ENCODE assay signal across 10 cellular contexts in the genomic region with DNA sequence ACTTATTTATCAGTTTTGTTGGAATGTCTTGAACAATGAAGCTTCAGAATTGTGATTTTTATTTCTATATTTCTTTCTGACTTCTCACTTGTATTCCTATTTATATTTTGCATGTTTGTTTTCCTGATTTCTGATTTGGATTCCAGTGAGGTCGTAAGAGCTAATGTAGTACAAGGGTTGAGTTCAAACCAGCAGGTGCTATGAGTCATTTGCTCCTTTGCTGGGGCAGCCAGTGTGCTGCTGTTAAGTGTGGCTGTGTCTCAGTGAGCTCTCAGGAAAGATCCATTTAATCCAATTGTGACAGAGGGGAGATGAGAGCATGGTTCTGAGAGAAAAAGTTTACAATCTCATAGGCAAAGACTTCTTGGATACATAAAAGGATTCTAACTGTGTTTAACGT. TPM values are rescaled to one million over a fixed set of nuclear protein-coding genes. Genes with fewer than 3 reads are reported as not detected.
DNase-seq lines count a peak whose midpoint lies in the region; ATAC-seq and TF ChIP-seq lines count a peak whose summit lies in the region.
"Had no signal": no experiment of that assay in that cellular context is flagged by ENCODE, and none has a peak within 500 bp of the region (broad histone marks: within the 10 kb centered on the region; RNA-seq: fewer than 3 reads in every experiment).

No MANE protein-coding gene starts in this region.

- H3K4me3 ChIP-seq in SJCRH30 (no peak overlapping the region), cardiac muscle cell (no peak overlapping the region), skeletal muscle tissue (ENCODE audit: low read length in 3 of 3) (no peak overlapping the region)

- H3K27me3 ChIP-seq in SJCRH30 (no peaks in the 10 kb centered on the region), cardiac muscle cell (no peaks in the 10 kb centered on the region), skeletal muscle tissue (ENCODE audit: control insufficient read depth in 3 of 3, insufficient read depth in 3 of 3, low read length in 3 of 3) (no peaks in the 10 kb centered on the region)

- H3K4me1 Mint-ChIP-seq in activated T-cell treated with anti-CD3 and anti-CD28 coated beads, Interleukin-2, amount 50 U/mL, for 24 hours (ENCODE audit: low read depth): peaks cover 13% of the 10 kb centered on the region

- peak overlapping the region in 2 of 3 donors; percentile 0 to 19 for H3K9ac ChIP-seq in skeletal muscle tissue (ENCODE audit: low read depth in 1 of 3, low read length in 3 of 3)
- H3K9ac ChIP-seq: parathyroid adenoma had no signal

- H3K9me3 Mint-ChIP-seq in activated T-cell treated with anti-CD3 and anti-CD28 coated beads, Interleukin-2, amount 50 U/mL, for 24 hours: no peaks in the 10 kb centered on the region
- H3K9me3 Mint-ChIP-seq: effector memory CD8-positive, alpha-beta T cell had no signal

- H3K27ac ChIP-seq in SJCRH30 (no peak overlapping the region), cardiac muscle cell (no peak overlapping the region), skeletal muscle tissue (ENCODE audit: low read depth, low read length) (peak overlapping the region; percentile 75)
- H3K27ac ChIP-seq: parathyroid adenoma had no signal

- no peaks in the 10 kb centered on the region for H3K36me3 Mint-ChIP-seq in activated T-cell treated with anti-CD3 and anti-CD28 coated beads, Interleukin-2, amount 50 U/mL, for 24 hours (ENCODE audit: low read depth)

- peak; percentile 17 for DNase-seq in NCI-H748 (lab: John Stamatoyannopoulos, UW; ENCODE audit: unreplicated experiment)
- no peak for DNase-seq in NCI-H748 treated with DMSO at 0.1 percent for 48 hours (lab: John Stamatoyannopoulos, UW)
- DNase-seq in SJCRH30: peak; percentile 46 to 66
- DNase-seq in cardiac muscle cell (ENCODE audit: low read depth in 1 of 2, low spot score in 1 of 2): peak; percentile 22 to 32
- no peak for DNase-seq in globus pallidus (ENCODE audit: low spot score)
- DNase-seq in activated T-cell treated with anti-CD3 and anti-CD28 coated beads, Interleukin-2, amount 50 U/mL, for 24 hours: no peak
- DNase-seq: effector memory CD8-positive, alpha-beta T cell had no signal

- H3K9me3 ChIP-seq in SJCRH30 (replicated peaks) (no peaks in the 10 kb centered on the region), cardiac muscle cell (ENCODE audit: low read depth) (no peaks in the 10 kb centered on the region), skeletal muscle tissue (ENCODE audit: control insufficient read depth in 3 of 3, low read length in 3 of 3) (no peaks in the 10 kb centered on the region)

- no peaks in the 10 kb centered on the region for H3K27me3 Mint-ChIP-seq in activated T-cell treated with anti-CD3 and anti-CD28 coated beads, Interleukin-2, amount 50 U/mL, for 24 hours
- H3K27me3 Mint-ChIP-seq: effector memory CD8-positive, alpha-beta T cell had no signal

- no peak for TF ChIP-seq CTCF in cardiac muscle cell (IDR thresholded peaks at IDR 0.05; ENCODE audit: low read depth, low read length)

- no peak for ATAC-seq in GM19467 (IDR thresholded peaks at IDR 0.05; ENCODE audit: unreplicated experiment)
- ATAC-seq: effector memory CD8-positive, alpha-beta T cell had no signal

- no peak overlapping the region for H3K4me3 Mint-ChIP-seq in activated T-cell treated with anti-CD3 and anti-CD28 coated beads, Interleukin-2, amount 50 U/mL, for 24 hours
- H3K4me3 Mint-ChIP-seq: effector memory CD8-positive, alpha-beta T cell had no signal

- no peak overlapping the region for H3K27ac Mint-ChIP-seq in activated T-cell treated with anti-CD3 and anti-CD28 coated beads, Interleukin-2, amount 50 U/mL, for 24 hours

- H3K4me1 ChIP-seq in SJCRH30 (peaks cover 17% of the 10 kb centered on the region; the same call in 1 of the 2 replicates), cardiac muscle cell (ENCODE audit: low read depth) (peaks cover 27% of the 10 kb centered on the region), skeletal muscle tissue (ENCODE audit: control insufficient read depth in 3 of 3, insufficient read depth in 3 of 3, low read length in 3 of 3) (peaks cover 38 to 42% (median 41%) of the 10 kb centered on the region in 3 donors)
- H3K4me1 ChIP-seq: parathyroid adenoma had no signal

- H3K36me3 ChIP-seq in SJCRH30 (no peaks in the 10 kb centered on the region), cardiac muscle cell (no peaks in the 10 kb centered on the region), skeletal muscle tissue (ENCODE audit: control insufficient read depth in 3 of 3, insufficient read depth in 3 of 3, low read length in 3 of 3) (no peaks in the 10 kb centered on the region)

RNA-seq across cellular contexts. Expression of a gene that starts 48.6 kb away (rescaled TPM):
- total RNA-seq in SJCRH30 (2014; rRNA removed; shearing (Covaris generic)): 51.2 and 53.7 TPM in 2 replicates
- 14.9 and 22.8 TPM in 2 replicates for total RNA-seq in cardiac muscle cell
- 19.2 and 22.8 TPM in 2 replicates for polyA plus RNA-seq in cardiac muscle cell
- total RNA-seq in skeletal muscle tissue: 95.0 TPM

Comparison
In these comparisons a context has a peak if more than half of its experiments do, and no peak if none do; other contexts are left out.
1. DNase-seq: peak in NCI-H748 (single experiment), SJCRH30 (2 of 2) and cardiac muscle cell (2 of 2); none in NCI-H748 treated with DMSO at 0.1 percent for 48 hours (single experiment), globus pallidus (single experiment) and activated T-cell treated with anti-CD3 and anti-CD28 coated beads, Interleukin-2, amount 50 U/mL, for 24 hours (single experiment).